8 cellular contexts compared by ENCODE assay signal in genomic region chr11:10307411-10308207, GRCh38. TPM values are rescaled to one million over a fixed set of nuclear protein-coding genes. Genes with fewer than 3 reads are reported as not detected.
DNase-seq lines count a peak whose midpoint lies in the region; ATAC-seq and TF ChIP-seq lines count a peak whose summit lies in the region.

No MANE protein-coding gene starts in this region.

- peaks cover 0 to 14% of the 10 kb centered on the region in 2 donors for H3K36me3 Mint-ChIP-seq in CD14-positive monocyte

- H3K4me3 Mint-ChIP-seq in CD14-positive monocyte: peak overlapping the region; percentile 96 to 99

- H3K27ac Mint-ChIP-seq in CD14-positive monocyte: peak overlapping the region; percentile 60 to 90 (median 77)

- peak; percentile 100 for TF ChIP-seq CTCF in CD14-positive monocyte (IDR thresholded peaks at IDR 0.05)
- peak; percentile 99 for TF ChIP-seq CTCF in OCI-LY1 (IDR thresholded peaks at IDR 0.05; ENCODE audit: low read length)
- peak; percentile 98 for TF ChIP-seq CTCF in epithelial cell of proximal tubule (conservative IDR thresholded peaks at IDR 0.05; ENCODE audit: low read depth, low read length)

- intact Hi-C loops in CD14-positive monocyte (cut with micrococcal nuclease): loop anchor here (2.0 to 10.0 kb wide), 8 partner anchors 15 to 843 kb away; partner anchors contain the start of gene ZNF143 (in 1 of the 2)

- peaks cover 11% of the 10 kb centered on the region for H3F3A ChIP-seq in OCI-LY1 (ENCODE audit: insufficient read depth, low read length)

- H3K9ac ChIP-seq in OCI-LY1 (ENCODE audit: low read length): peak overlapping the region; percentile 83
- peak overlapping the region; percentile 74 to 93 for H3K9ac ChIP-seq in mucosa of rectum (ENCODE audit: low read depth in 1 of 2, low read length in 2 of 2)

- 0 out of 2 replicates have a peak, but pooled peaks cover 9% of the 10 kb centered on the region for H3K9me3 ChIP-seq in OCI-LY1 (ENCODE audit: low read length)
- H3K9me3 ChIP-seq in mucosa of rectum (ENCODE audit: control insufficient read depth in 2 of 2, low read length in 2 of 2): no peaks in the 10 kb centered on the region

- peaks cover 0 to 16% (median 2%) of the 10 kb centered on the region in 7 donors for H3K9me3 Mint-ChIP-seq in CD14-positive monocyte

- peak; percentile 85 for DNase-seq in CD14-positive monocyte (ENCODE audit: low spot score)
- peak; percentile 69 for DNase-seq in GM19238 (ENCODE audit: insufficient read length, low spot score)
- peak; percentile 72 for DNase-seq in activated T-cell treated with anti-CD3 and anti-CD28 coated beads for 24 hours (ENCODE audit: low read depth)
- DNase-seq in epithelial cell of proximal tubule (ENCODE audit: low read depth): no peak
- peak; percentile 89 for DNase-seq in stimulated activated CD8-positive, alpha-beta memory T cell treated with anti-CD3 and anti-CD28 coated beads, Interleukin-4, amount 100 ng/mL, for 48 hours

- H3K27ac ChIP-seq in OCI-LY1 (ENCODE audit: low read depth, low read length, poor library complexity, severe bottlenecking) (peak overlapping the region; percentile 98), mucosa of rectum (ENCODE audit: low read depth in 2 of 2, low read length in 2 of 2) (peak overlapping the region; percentile 80 to 98)

- H2AFZ ChIP-seq in OCI-LY1 (ENCODE audit: low read length): no peak overlapping the region

- no peaks in the 10 kb centered on the region for H3K79me2 ChIP-seq in OCI-LY1 (ENCODE audit: insufficient read depth, low read length)

- H3K36me3 ChIP-seq in OCI-LY1 (ENCODE audit: insufficient read depth, low read length) (peaks cover 4% of the 10 kb centered on the region; the same call in 1 of the 2 replicates), mucosa of rectum (ENCODE audit: control insufficient read depth in 2 of 2, insufficient read depth in 2 of 2, low read length in 2 of 2) (no peaks in the 10 kb centered on the region)

- peaks cover 16 to 25% (median 23%) of the 10 kb centered on the region in 3 donors for H3K27me3 Mint-ChIP-seq in CD14-positive monocyte (ENCODE audit: low read depth in 3 of 3)

- peak overlapping the region; percentile 85 for H3K4me2 ChIP-seq in OCI-LY1 (ENCODE audit: low read length)

- H3K9me2 ChIP-seq in OCI-LY1 (ENCODE audit: low read depth, low read length): no peaks in the 10 kb centered on the region

- H3K4me3 ChIP-seq in OCI-LY1 (ENCODE audit: low read depth, low read length, poor library complexity, severe bottlenecking): peak overlapping the region; percentile 72
- peak overlapping the region; percentile 87 for H3K4me3 ChIP-seq in epithelial cell of proximal tubule (ENCODE audit: low read depth, low read length)
- peak overlapping the region; percentile 94 to 98 for H3K4me3 ChIP-seq in mucosa of rectum (ENCODE audit: low read length in 2 of 2)

- no peaks in the 10 kb centered on the region for H4K20me1 ChIP-seq in OCI-LY1 (ENCODE audit: insufficient read depth, low read length)

- ATAC-seq in HG03432 (IDR thresholded peaks at IDR 0.05; ENCODE audit: unreplicated experiment): peak; percentile 70

- H3K4me1 ChIP-seq in OCI-LY1 (ENCODE audit: insufficient read depth, low read length, severe bottlenecking) (peaks cover 88% of the 10 kb centered on the region), mucosa of rectum (ENCODE audit: control insufficient read depth in 2 of 2, insufficient read depth in 2 of 2, low read length in 2 of 2) (peaks cover 49 to 64% of the 10 kb centered on the region in 2 donors)

- H3K27me3 ChIP-seq in OCI-LY1 (ENCODE audit: insufficient read depth, low read length) (no peaks in the 10 kb centered on the region), mucosa of rectum (ENCODE audit: control insufficient read depth in 2 of 2, insufficient read depth in 2 of 2, low read length in 2 of 2) (peaks cover 0 to 4% of the 10 kb centered on the region in 2 donors)

- H3K4me1 Mint-ChIP-seq in CD14-positive monocyte: peaks cover 32% of the 10 kb centered on the region

RNA-seq across cellular contexts. Expression of gene ADM, which starts 2.7 kb away (rescaled TPM):
- polyA plus RNA-seq in CD14-positive monocyte: 10 to 100 TPM in 1 of 2 donors, 1 to 10 TPM in 1; 9.5 to 20.0 TPM
- 41.2 and 74.2 TPM in 2 replicates for total RNA-seq in epithelial cell of proximal tubule

RNA-seq across cellular contexts. Expression of gene SBF2, which starts 13.6 kb away (rescaled TPM):
- 10 to 100 TPM in 1 of 2 donors, 1 to 10 TPM in 1; 8.9 to 16.4 TPM for polyA plus RNA-seq in CD14-positive monocyte
- 15.6 and 26.2 TPM in 2 replicates for total RNA-seq in epithelial cell of proximal tubule
